Comparison of ENCODE assay signal across 13 cellular contexts in genomic region chr10:77865585-77866324, GRCh38.
A peak's percentile ranks its signal among the peaks of the same experiment; 100 is the strongest.
DNase-seq lines count a peak whose midpoint lies in the region; ATAC-seq and TF ChIP-seq lines count a peak whose summit lies in the region.
"Had no signal": no experiment of that assay in that cellular context is flagged by ENCODE, and none has a peak within 500 bp of the region (broad histone marks: within the 10 kb centered on the region; RNA-seq: fewer than 3 reads in every experiment).

No MANE protein-coding gene starts in this region.

- no peak overlapping the region for H3K27ac Mint-ChIP-seq in activated CD4-positive, alpha-beta T cell treated with anti-CD3 and anti-CD28 coated beads for 36 hours
- no peak overlapping the region for H3K27ac Mint-ChIP-seq in activated naive CD8-positive, alpha-beta T cell treated with anti-CD3 and anti-CD28 coated beads for 36 hours

- no peak for TF ChIP-seq CTCF in RWPE2 (IDR thresholded peaks at IDR 0.05; ENCODE audit: poor library complexity, severe bottlenecking)
- TF ChIP-seq CTCF in upper lobe of right lung (IDR thresholded peaks at IDR 0.05), result no peak
- no peak for TF ChIP-seq CTCF in left ventricle myocardium inferior (IDR thresholded peaks at IDR 0.05; ENCODE audit: borderline replicate concordance)

- no peaks in the 10 kb centered on the region for H3K27me3 Mint-ChIP-seq in activated CD4-positive, alpha-beta T cell treated with anti-CD3 and anti-CD28 coated beads for 36 hours
- H3K27me3 Mint-ChIP-seq in activated naive CD8-positive, alpha-beta T cell treated with anti-CD3 and anti-CD28 coated beads for 36 hours, result peaks cover 2% of the 10 kb centered on the region
- H3K27me3 Mint-ChIP-seq: stimulated activated naive CD8-positive, alpha-beta T cell treated with anti-CD3 and anti-CD28 coated beads, Interleukin-15, amount 100 ng/mL, for 72 hours had no signal

- H3K27me3 ChIP-seq in RWPE2 (ENCODE audit: insufficient read depth, poor library complexity, severe bottlenecking) (no peaks in the 10 kb centered on the region), upper lobe of right lung (no peaks in the 10 kb centered on the region), left ventricle myocardium inferior (ENCODE audit: low read depth) (no peaks in the 10 kb centered on the region)
- H3K27me3 ChIP-seq: brain microvascular endothelial cell, neutrophil had no signal

- POLR2A ChIA-PET in activated CD4-positive, alpha-beta T cell treated with anti-CD3 and anti-CD28 coated beads for 36 hours (lab: Charles Lee), result no interaction called here

- H3K4me3 ChIP-seq in RWPE2 (ENCODE audit: severe bottlenecking) (no peak overlapping the region), upper lobe of right lung (no peak overlapping the region), left ventricle myocardium inferior (no peak overlapping the region)

- CTCF ChIA-PET in activated CD4-positive, alpha-beta T cell treated with anti-CD3 and anti-CD28 coated beads for 36 hours (lab: Charles Lee), result no interaction called here

- H3K4me1 ChIP-seq in RWPE2 (ENCODE audit: insufficient read depth, poor library complexity, severe bottlenecking), result peaks cover 55% of the 10 kb centered on the region
- no peaks in the 10 kb centered on the region for H3K4me1 ChIP-seq in upper lobe of right lung
- no peaks in the 10 kb centered on the region for H3K4me1 ChIP-seq in left ventricle myocardium inferior

- DNase-seq in activated CD4-positive, alpha-beta T cell treated with anti-CD3 and anti-CD28 coated beads for 36 hours, result peak; percentile 19
- no peak for DNase-seq in activated CD4-positive, alpha-beta T cell treated with anti-CD3 and anti-CD28 coated beads, Interleukin-2, amount 50 U/mL, for 48 hours
- no peak for DNase-seq in RWPE2 (ENCODE audit: low spot score)
- DNase-seq in left colon, result peak; percentile 51 to 78
- no peak for DNase-seq in upper lobe of right lung
- DNase-seq in activated naive CD8-positive, alpha-beta T cell treated with anti-CD3 and anti-CD28 coated beads for 36 hours, result no peak
- DNase-seq in left ventricle myocardium inferior, result no peak
- no peak for DNase-seq in amygdala (lab: John Stamatoyannopoulos, UW)
- DNase-seq: brain microvascular endothelial cell; NCI-H1694; stimulated activated CD4-positive, alpha-beta T cell treated with anti-CD3 and anti-CD28 coated beads, Interleukin-2, amount 100 ng/mL, for 24 hours; stimulated activated naive CD8-positive, alpha-beta T cell treated with anti-CD3 and anti-CD28 coated beads, Interleukin-15, amount 100 ng/mL, for 72 hours had no signal

- H3K27ac ChIP-seq in RWPE2 (ENCODE audit: poor library complexity, severe bottlenecking) (peak overlapping the region; percentile 90), upper lobe of right lung (no peak overlapping the region), left ventricle myocardium inferior (replicated peaks) (no peak overlapping the region)
- H3K27ac ChIP-seq: brain microvascular endothelial cell, neutrophil had no signal

- no peaks in the 10 kb centered on the region for H3K36me3 Mint-ChIP-seq in activated CD4-positive, alpha-beta T cell treated with anti-CD3 and anti-CD28 coated beads for 36 hours (ENCODE audit: low read depth)
- no peaks in the 10 kb centered on the region for H3K36me3 Mint-ChIP-seq in activated naive CD8-positive, alpha-beta T cell treated with anti-CD3 and anti-CD28 coated beads for 36 hours

- no peaks in the 10 kb centered on the region for H3K9me3 Mint-ChIP-seq in activated CD4-positive, alpha-beta T cell treated with anti-CD3 and anti-CD28 coated beads for 36 hours (ENCODE audit: low read depth)
- H3K9me3 Mint-ChIP-seq in activated naive CD8-positive, alpha-beta T cell treated with anti-CD3 and anti-CD28 coated beads for 36 hours, result no peaks in the 10 kb centered on the region
- H3K9me3 Mint-ChIP-seq: stimulated activated naive CD8-positive, alpha-beta T cell treated with anti-CD3 and anti-CD28 coated beads, Interleukin-15, amount 100 ng/mL, for 72 hours had no signal

- no peak overlapping the region for H3K4me3 Mint-ChIP-seq in activated CD4-positive, alpha-beta T cell treated with anti-CD3 and anti-CD28 coated beads for 36 hours
- no peak overlapping the region for H3K4me3 Mint-ChIP-seq in activated naive CD8-positive, alpha-beta T cell treated with anti-CD3 and anti-CD28 coated beads for 36 hours
- H3K4me3 Mint-ChIP-seq: stimulated activated naive CD8-positive, alpha-beta T cell treated with anti-CD3 and anti-CD28 coated beads, Interleukin-15, amount 100 ng/mL, for 72 hours had no signal

- intact Hi-C loops in activated CD4-positive, alpha-beta T cell treated with anti-CD3 and anti-CD28 coated beads for 36 hours (cut with DNase I, micrococcal nuclease), result no loop called here
- intact Hi-C loops in left colon (cut with DNase I, micrococcal nuclease), result no loop called here
- intact Hi-C loops in upper lobe of right lung (cut with DNase I), result no loop called here
- intact Hi-C loops in left ventricle myocardium inferior (cut with micrococcal nuclease), result no loop called here

- H3K4me1 Mint-ChIP-seq in activated CD4-positive, alpha-beta T cell treated with anti-CD3 and anti-CD28 coated beads for 36 hours, result no peaks in the 10 kb centered on the region
- peaks cover 5% of the 10 kb centered on the region for H3K4me1 Mint-ChIP-seq in activated naive CD8-positive, alpha-beta T cell treated with anti-CD3 and anti-CD28 coated beads for 36 hours

- H3K36me3 ChIP-seq in RWPE2 (ENCODE audit: low read depth) (peaks cover 43% of the 10 kb centered on the region), upper lobe of right lung (no peaks in the 10 kb centered on the region), left ventricle myocardium inferior (peaks cover 23% of the 10 kb centered on the region)
- H3K36me3 ChIP-seq: neutrophil had no signal

- ATAC-seq in activated CD4-positive, alpha-beta T cell treated with anti-CD3 and anti-CD28 coated beads for 36 hours, result no peak
- ATAC-seq in RWPE2 (ENCODE audit: low read depth) (peak; percentile 47), left colon (peak; percentile 93), upper lobe of right lung (peak; percentile 41)
- ATAC-seq: stimulated activated naive CD8-positive, alpha-beta T cell treated with anti-CD3 and anti-CD28 coated beads, Interleukin-15, amount 100 ng/mL, for 72 hours had no signal

- H3K9me3 ChIP-seq in RWPE2 (ENCODE audit: severe bottlenecking) (no peaks in the 10 kb centered on the region), upper lobe of right lung (no peaks in the 10 kb centered on the region), left ventricle myocardium inferior (replicated peaks) (no peaks in the 10 kb centered on the region)
- H3K9me3 ChIP-seq: neutrophil had no signal

Comparison
In these comparisons a context has a peak if more than half of its experiments do, and no peak if none do; other contexts are left out.
1. DNase-seq: peak in activated CD4-positive, alpha-beta T cell treated with anti-CD3 and anti-CD28 coated beads for 36 hours (single experiment) and left colon (2 of 2); none in activated CD4-positive, alpha-beta T cell treated with anti-CD3 and anti-CD28 coated beads, Interleukin-2, amount 50 U/mL, for 48 hours (0 of 2), RWPE2 (single experiment), upper lobe of right lung (single experiment), activated naive CD8-positive, alpha-beta T cell treated with anti-CD3 and anti-CD28 coated beads for 36 hours (single experiment), left ventricle myocardium inferior (single experiment) and amygdala (0 of 56).